Comparison of ENCODE assay signal across 14 cellular contexts in the genomic region with DNA sequence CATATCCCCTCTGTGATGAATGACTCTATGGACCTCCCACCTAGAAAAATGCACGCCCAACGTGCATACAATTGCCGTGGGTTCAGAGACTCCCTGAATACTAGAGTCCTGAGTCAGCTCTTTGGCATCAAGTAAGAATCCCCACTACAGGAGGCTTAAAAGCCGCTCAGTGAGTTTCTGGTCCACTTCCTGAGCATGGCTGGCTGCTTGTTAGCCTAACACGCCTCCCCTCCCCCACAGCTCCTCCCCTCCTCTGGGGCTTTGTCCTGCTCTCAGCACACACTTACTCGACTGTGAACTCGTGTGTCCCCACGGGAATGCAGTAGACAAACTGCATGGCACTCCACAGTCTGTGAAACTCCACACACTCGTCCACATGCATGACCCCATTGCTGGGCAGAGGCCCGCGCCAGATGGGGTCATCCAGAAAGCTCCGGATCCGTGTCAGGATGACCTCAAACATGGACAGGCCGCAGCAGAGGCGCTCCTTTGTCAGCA. TPM values are rescaled to one million over a fixed set of nuclear protein-coding genes. Genes with fewer than 3 reads are reported as not detected.
A peak's percentile ranks its signal among the peaks of the same experiment; 100 is the strongest.
DNase-seq lines count a peak whose midpoint lies in the region; ATAC-seq and TF ChIP-seq lines count a peak whose summit lies in the region.
"Had no signal": no experiment of that assay in that cellular context is flagged by ENCODE, and none has a peak within 500 bp of the region (broad histone marks: within the 10 kb centered on the region; RNA-seq: fewer than 3 reads in every experiment).

No MANE protein-coding gene starts in this region.

- no peaks in the 10 kb centered on the region for H3K9me3 Mint-ChIP-seq in activated T-cell treated with anti-CD3 and anti-CD28 coated beads, Interleukin-2, amount 50 U/mL, for 4 hours

- H3K4me1 ChIP-seq in left ventricle myocardium inferior (peaks cover 12% of the 10 kb centered on the region), right atrium auricular region (no peaks in the 10 kb centered on the region)
- H3K4me1 ChIP-seq: pancreas had no signal

- no peaks in the 10 kb centered on the region for H3K27me3 Mint-ChIP-seq in activated T-cell treated with anti-CD3 and anti-CD28 coated beads, Interleukin-2, amount 50 U/mL, for 4 hours (ENCODE audit: low read depth)

- intact Hi-C loops in left ventricle myocardium inferior (cut with micrococcal nuclease) = no loop called here

- peaks cover 20% of the 10 kb centered on the region for H3K36me3 Mint-ChIP-seq in activated T-cell treated with anti-CD3 and anti-CD28 coated beads, Interleukin-2, amount 50 U/mL, for 4 hours (ENCODE audit: insufficient read depth)

- H3K9me3 ChIP-seq in left ventricle myocardium inferior (replicated peaks) (peaks cover 7% of the 10 kb centered on the region), right atrium auricular region (no peaks in the 10 kb centered on the region)
- H3K9me3 ChIP-seq: pancreas had no signal

- no peak overlapping the region for H3K4me3 ChIP-seq in left ventricle myocardium inferior
- H3K4me3 ChIP-seq in right atrium auricular region = no peak overlapping the region
- H3K4me3 ChIP-seq: pancreas had no signal

- ATAC-seq in activated T-cell treated with anti-CD3 and anti-CD28 coated beads, Interleukin-2, amount 50 U/mL, for 4 hours = no peak
- ATAC-seq: HCT116, left cardiac atrium, pancreas had no signal

- H3K27me3 ChIP-seq in left ventricle myocardium inferior (ENCODE audit: low read depth) (no peaks in the 10 kb centered on the region), right atrium auricular region (no peaks in the 10 kb centered on the region)
- H3K27me3 ChIP-seq: pancreas had no signal

- no peaks in the 10 kb centered on the region for H3K4me1 Mint-ChIP-seq in activated T-cell treated with anti-CD3 and anti-CD28 coated beads, Interleukin-2, amount 50 U/mL, for 4 hours (ENCODE audit: low read depth)

- peak overlapping the region; percentile 45 for H3K27ac ChIP-seq in left ventricle myocardium inferior (replicated peaks)
- H3K27ac ChIP-seq in right atrium auricular region = no peak overlapping the region
- no peak overlapping the region for H3K27ac ChIP-seq in substantia nigra (ENCODE audit: low read depth, low read length, poor library complexity, severe bottlenecking)
- H3K27ac ChIP-seq: pancreas had no signal

- DNase-seq in left ventricle myocardium inferior (no peak), right atrium auricular region (ENCODE audit: low spot score) (no peak), astrocyte of the hippocampus (ENCODE audit: low read depth, low spot score) (peak; percentile 95), islet precursor cell (peak; percentile 94), substantia nigra (lab: John Stamatoyannopoulos, UW) (no peak), SHP77 treated with DMSO at 0.1 percent for 48 hours (lab: John Stamatoyannopoulos, UW) (no peak), NCI-H2196 (lab: John Stamatoyannopoulos, UW; ENCODE audit: unreplicated experiment) (no peak)
- DNase-seq in activated T-cell treated with anti-CD3 and anti-CD28 coated beads, Interleukin-2, amount 50 U/mL, for 4 hours = no peak
- DNase-seq: AML-193, GF-D8, left cardiac atrium, NCI-H748 treated with DMSO at 0.1 percent for 48 hours had no signal

- TF ChIP-seq CTCF in left ventricle myocardium inferior (IDR thresholded peaks at IDR 0.05; ENCODE audit: borderline replicate concordance) = no peak
- TF ChIP-seq CTCF in right atrium auricular region (IDR thresholded peaks at IDR 0.05) = no peak

- H3K36me3 ChIP-seq in left ventricle myocardium inferior (peaks cover 98% of the 10 kb centered on the region), right atrium auricular region (peaks cover 79% of the 10 kb centered on the region)

- H3K4me3 Mint-ChIP-seq in activated T-cell treated with anti-CD3 and anti-CD28 coated beads, Interleukin-2, amount 50 U/mL, for 4 hours = no peak overlapping the region

RNA-seq across cellular contexts. Expression of a gene that starts 34.8 kb away (rescaled TPM):
- total RNA-seq in left ventricle myocardium inferior (21.4 TPM), right atrium auricular region (10 to 100 TPM; 28.1 to 34.3 TPM)
- 100 to 1,000 TPM; 111 to 112 (median 111) TPM for total RNA-seq in activated T-cell treated with anti-CD3 and anti-CD28 coated beads, Interleukin-2, amount 50 U/mL, for 4 hours

Comparison
In these comparisons a context has a peak if more than half of its experiments do, and no peak if none do; other contexts are left out.
1. DNase-seq: peak in astrocyte of the hippocampus (single experiment) and islet precursor cell (single experiment); none in left ventricle myocardium inferior (single experiment), right atrium auricular region (single experiment), substantia nigra (0 of 49), SHP77 treated with DMSO at 0.1 percent for 48 hours (single experiment), activated T-cell treated with anti-CD3 and anti-CD28 coated beads, Interleukin-2, amount 50 U/mL, for 4 hours (single experiment) and NCI-H2196 (single experiment).